18 cellular contexts compared by ENCODE assay signal in genomic region chr7:13028036-13028730, GRCh38.
DNase-seq lines count a peak whose midpoint lies in the region; ATAC-seq, FAIRE-seq and TF ChIP-seq lines count a peak whose summit lies in the region.
"Had no signal": no experiment of that assay in that cellular context is flagged by ENCODE, and none has a peak within 500 bp of the region (broad histone marks: within the 10 kb centered on the region; RNA-seq: fewer than 3 reads in every experiment).

No MANE protein-coding gene starts in this region.

- dilution Hi-C loops in endothelial cell of umbilical vein (cut with MboI; ENCODE audit: extremely low pct_ligation_motif_present, low sequenced_read_pairs) = no loop called here

- peak overlapping the region; percentile 44 for H3K9ac ChIP-seq in endothelial cell of umbilical vein (replicated peaks; ENCODE audit: extremely low read depth, insufficient read depth, low read length)

- peak overlapping the region; percentile 47 for H3K27ac ChIP-seq in endothelial cell of umbilical vein (ENCODE audit: insufficient read depth, low read depth, low read length)
- H3K27ac ChIP-seq: PC-9 had no signal

- BruUV-seq in MCF 10A (replicated peaks; lab: Mats Ljungman, UMichigan) (no TSS peak), endothelial cell of umbilical vein (replicated peaks; lab: Mats Ljungman, UMichigan) (no TSS peak)

- H3K4me1 ChIP-seq in endothelial cell of umbilical vein (ENCODE audit: control insufficient read depth, extremely low read depth, insufficient read depth, low read length) = peaks cover 18% of the 10 kb centered on the region

- H3K36me3 ChIP-seq in endothelial cell of umbilical vein (ENCODE audit: control insufficient read depth in 2 of 2, extremely low read depth in 1 of 2, insufficient read depth in 2 of 2, low read length in 2 of 2) = no peaks in the 10 kb centered on the region

- H3K4me1 Mint-ChIP-seq in MCF 10A (ENCODE audit: insufficient read depth, unreplicated experiment) = peaks cover 41% of the 10 kb centered on the region
- peaks cover 75% of the 10 kb centered on the region for H3K4me1 Mint-ChIP-seq in neural crest cell
- H3K4me1 Mint-ChIP-seq: CD8-positive, alpha-beta memory T cell had no signal

- H3K9me3 Mint-ChIP-seq in MCF 10A (ENCODE audit: unreplicated experiment) (no peaks in the 10 kb centered on the region), neural crest cell (peaks cover 4% of the 10 kb centered on the region)

- H4K20me1 ChIP-seq in endothelial cell of umbilical vein (replicated peaks; ENCODE audit: control insufficient read depth, extremely low read depth, insufficient read depth, low read length) = no peaks in the 10 kb centered on the region

- H3K27ac Mint-ChIP-seq in MCF 10A (ENCODE audit: low read depth, unreplicated experiment) = peak overlapping the region; percentile 16
- H3K27ac Mint-ChIP-seq in neural crest cell (ENCODE audit: unreplicated experiment) = peak overlapping the region; percentile 85
- H3K27ac Mint-ChIP-seq: CD8-positive, alpha-beta memory T cell had no signal

- H3K9me3 ChIP-seq in endothelial cell of umbilical vein (replicated peaks; ENCODE audit: control insufficient read depth, insufficient read depth, low read length) = no peaks in the 10 kb centered on the region

- H3K36me3 Mint-ChIP-seq in MCF 10A (ENCODE audit: insufficient read depth, unreplicated experiment) (no peaks in the 10 kb centered on the region), neural crest cell (ENCODE audit: low read depth) (peaks cover 3% of the 10 kb centered on the region)
- H3K36me3 Mint-ChIP-seq: CD8-positive, alpha-beta memory T cell had no signal

- CTCF ChIA-PET in MCF 10A (lab: Yijun Ruan, JAX) = interaction anchor here (0.7 to 2.0 kb wide), 5 partner anchors 11 to 341 kb away, joined by 3 to 6 read pairs (median 3); partner anchors contain the start of gene ARL4A
- CTCF ChIA-PET in endothelial cell of umbilical vein (lab: Charles Lee) = interaction anchor here (0.8 to 1.9 kb wide), 9 partner anchors 14 to 341 kb away, joined by 3 to 6 read pairs (median 3); partner anchors contain the start of gene ARL4A

- TF ChIP-seq POLR2A in endothelial cell of umbilical vein (IDR thresholded peaks at IDR 0.05; ENCODE audit: low read depth, low read length) = no peak

- intact Hi-C loops in MCF 10A (cut with micrococcal nuclease) (no loop called here), endothelial cell of umbilical vein (cut with micrococcal nuclease) (loop anchor here (1.0 to 5.0 kb wide), 6 partner anchors 29 to 341 kb away; partner anchors contain the start of gene ARL4A)

- POLR2A ChIA-PET in MCF 10A (lab: Yijun Ruan, JAX) (interaction anchor here (0.8 to 1.5 kb wide), 3 partner anchors 11 to 340 kb away, joined by 3 to 6 read pairs (median 4); no protein-coding TSS in a partner anchor), endothelial cell of umbilical vein (lab: Charles Lee) (no interaction called here)

- no peak for FAIRE-seq in endothelial cell of umbilical vein (lab: Jason Lieb, UNC)
- FAIRE-seq: GM12892 had no signal

- no peak for DNase-seq in MCF 10A (ENCODE audit: unreplicated experiment)
- DNase-seq in endothelial cell of umbilical vein (ENCODE audit: low read depth, low spot score) = peak; percentile 88
- DNase-seq in neural crest cell (ENCODE audit: low read depth, low spot score) = no peak
- DNase-seq in SK-N-DZ (ENCODE audit: low spot score) = no peak
- DNase-seq: C1 segment of cervical spinal cord; CD8-positive, alpha-beta memory T cell; DMS53; EL; H7; NCI-H187; NCI-H2107; NCI-H226; NCI-H524 treated with DMSO at 0.1 percent for 48 hours; PC-9 had no signal

- H3K27me3 Mint-ChIP-seq in MCF 10A (ENCODE audit: insufficient read depth, unreplicated experiment) (no peaks in the 10 kb centered on the region), neural crest cell (ENCODE audit: low read depth) (no peaks in the 10 kb centered on the region)

- H3K4me3 ChIP-seq in endothelial cell of umbilical vein (replicated peaks in 1 of 3; ENCODE audit: insufficient read depth in 1 of 3, low read depth in 1 of 3, low read length in 3 of 3) = no peak overlapping the region
- H3K4me3 ChIP-seq: PC-9 had no signal

- no peaks in the 10 kb centered on the region for H3K9me1 ChIP-seq in endothelial cell of umbilical vein (replicated peaks; ENCODE audit: control insufficient read depth, extremely low read depth, insufficient read depth, low read length)

- H3K27me3 ChIP-seq in endothelial cell of umbilical vein (ENCODE audit: control insufficient read depth in 2 of 2, insufficient read depth in 2 of 2, low read length in 2 of 2) = no peaks in the 10 kb centered on the region

- ATAC-seq in GM18858 (IDR thresholded peaks at IDR 0.05; ENCODE audit: unreplicated experiment) (no peak), HG02973 (IDR thresholded peaks at IDR 0.05; ENCODE audit: unreplicated experiment) (no peak), HG02798 (IDR thresholded peaks at IDR 0.05; ENCODE audit: poor library complexity, unreplicated experiment) (no peak)

- H2AFZ ChIP-seq in endothelial cell of umbilical vein (ENCODE audit: low read depth, low read length) = peak overlapping the region; percentile 19
- H2AFZ ChIP-seq: PC-9 had no signal

- H3K4me2 ChIP-seq in endothelial cell of umbilical vein (ENCODE audit: insufficient read depth, low read length) = peak overlapping the region; percentile 76
- H3K4me2 ChIP-seq: PC-9 had no signal

- TF ChIP-seq CTCF in MCF 10A (IDR thresholded peaks at IDR 0.05; ENCODE audit: unreplicated experiment) = no peak
- TF ChIP-seq CTCF in endothelial cell of umbilical vein (IDR thresholded peaks at IDR 0.05; ENCODE audit: extremely low read depth in 1 of 2, insufficient read depth in 1 of 2, low read depth in 1 of 2, low read length in 2 of 2) = no peak
- no peak for TF ChIP-seq CTCF in neural crest cell (conservative IDR thresholded peaks at IDR 0.05)

- H3K4me3 Mint-ChIP-seq in MCF 10A (ENCODE audit: unreplicated experiment) = no peak overlapping the region
- H3K4me3 Mint-ChIP-seq in neural crest cell = no peak overlapping the region
- H3K4me3 Mint-ChIP-seq: CD8-positive, alpha-beta memory T cell had no signal

- H3K79me2 ChIP-seq in endothelial cell of umbilical vein (ENCODE audit: control insufficient read depth, insufficient read depth, low read length) = no peaks in the 10 kb centered on the region

TF ChIP-seq in endothelial cell of umbilical vein, 7 proteins besides CTCF, POLR2A, EP300 and RAD21:
- TF ChIP-seq MAX (IDR thresholded peaks at IDR 0.05; ENCODE audit: insufficient read depth, insufficient read length) = no peak
- TF ChIP-seq GATA2 (IDR thresholded peaks at IDR 0.05; ENCODE audit: insufficient read depth, insufficient read length, low read depth, low read length) = no peak
- TF ChIP-seq JUN (IDR thresholded peaks at IDR 0.05; ENCODE audit: borderline replicate concordance, insufficient read depth, insufficient read length, low read depth) = no peak
- no peak for TF ChIP-seq FOS (IDR thresholded peaks at IDR 0.05; ENCODE audit: borderline replicate concordance, insufficient read depth, low read length)
- TF ChIP-seq POLR2AphosphoS5 (IDR thresholded peaks at IDR 0.05; ENCODE audit: insufficient read depth, low read depth, low read length) = no peak
- TF ChIP-seq MYC (IDR thresholded peaks at IDR 0.05; ENCODE audit: low read depth, low read length) = no peak
- TF ChIP-seq EZH2 (IDR thresholded peaks at IDR 0.05; ENCODE audit: borderline replicate concordance, low read depth, low read length, severe bottlenecking) = no peak
TF ChIP-seq in endothelial cell of umbilical vein: peak in this region for 0.
